34 cellular contexts compared by ENCODE assay signal in genomic region chr19:3296446-3296845, GRCh38.
"Had no signal": no experiment of that assay in that cellular context is flagged by ENCODE, and none has a peak within 500 bp of the region (broad histone marks: within the 10 kb centered on the region; RNA-seq: fewer than 3 reads in every experiment).

No MANE protein-coding gene starts in this region.

- H3K4me3 ChIP-seq: MG63 had no signal

- DNase-seq: Karpas-422, Kasumi-1, KG1, MG63, MM.1S, MV-4-11, NCI-H1048, NCI-H1092, NCI-H1092 treated with DMSO at 0.1 percent for 48 hours, NCI-H1105, NCI-H1105 treated with DMSO at 0.1 percent for 48 hours, NCI-H1417, NCI-H1417 treated with DMSO at 0.1 percent for 48 hours, NCI-H1436, NCI-H1436 treated with DMSO at 0.1 percent for 48 hours, NCI-H146, NCI-H1694, NCI-H1694 treated with DMSO at 0.1 percent for 48 hours, NCI-H187, NCI-H187 treated with DMSO at 0.1 percent for 48 hours, NCI-H1930, NCI-H2029, NCI-H2029 treated with DMSO at 0.1 percent for 48 hours, NCI-H2081, NCI-H2081 treated with DMSO at 0.1 percent for 48 hours, NCI-H2107, NCI-H2171, NCI-H2171 treated with DMSO at 0.1 percent for 48 hours, NCI-H2227 treated with DMSO at 0.1 percent for 48 hours, NCI-H226, NCI-H345, NCI-H446, NCI-H446 treated with DMSO at 0.1 percent for 48 hours had no signal

- H3K27ac ChIP-seq: KMS-11 had no signal

- H3K4me2 ChIP-seq: KMS-11 had no signal

- H3K36me3 ChIP-seq: MG63 had no signal

- H3K27me3 ChIP-seq: MG63 had no signal

- H3K9ac ChIP-seq: KMS-11 had no signal

- H3K9me3 ChIP-seq: MG63 had no signal
